10 cellular contexts compared by ENCODE assay signal in the genomic region with DNA sequence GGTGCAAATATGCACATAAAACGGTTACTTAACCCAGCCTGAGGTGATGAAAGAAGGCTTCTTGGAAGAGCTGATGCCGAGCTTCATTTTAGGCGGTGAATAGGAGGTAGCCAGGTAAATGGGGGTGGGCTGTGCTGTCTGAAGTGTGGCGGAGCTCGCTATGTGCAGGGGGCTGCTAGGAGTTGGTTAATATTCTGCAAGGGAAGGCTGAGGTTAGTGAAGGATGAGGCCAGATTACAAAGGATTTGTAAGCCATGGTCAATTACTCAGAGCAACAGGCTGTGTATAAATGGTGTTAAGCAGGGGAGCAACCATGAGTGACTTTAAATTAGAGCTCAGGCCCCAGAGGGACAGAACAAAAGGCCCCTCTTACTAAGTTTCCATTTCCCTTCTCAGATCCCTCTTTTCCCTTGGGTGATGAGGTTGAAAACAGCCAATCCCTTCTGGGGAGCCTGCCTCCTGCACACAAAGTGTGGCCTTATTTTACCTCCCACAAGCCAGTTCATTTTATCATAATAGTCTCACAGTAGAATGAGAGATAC.
A peak's percentile ranks its signal among the peaks of the same experiment; 100 is the strongest.
DNase-seq lines count a peak whose midpoint lies in the region; ATAC-seq, FAIRE-seq and TF ChIP-seq lines count a peak whose summit lies in the region.
"Had no signal": no experiment of that assay in that cellular context is flagged by ENCODE, and none has a peak within 500 bp of the region (broad histone marks: within the 10 kb centered on the region; RNA-seq: fewer than 3 reads in every experiment).

No MANE protein-coding gene starts in this region.

- H4K20me1 ChIP-seq in BLaER1, result no peaks in the 10 kb centered on the region

- H3K36me3 Mint-ChIP-seq in nephron (ENCODE audit: low read depth), result no peaks in the 10 kb centered on the region
- H3K36me3 Mint-ChIP-seq: CD4-positive, alpha-beta memory T cell had no signal

- H3K4me3 ChIP-seq in BLaER1 (peak overlapping the region; percentile 43), WERI-Rb-1 (ENCODE audit: low read depth, low read length) (peak overlapping the region; percentile 41)
- H3K4me3 ChIP-seq: HAP-1 had no signal

- H3K27ac Mint-ChIP-seq in nephron, result peak overlapping the region; percentile 6 to 40 (median 18)

- peaks cover 15% of the 10 kb centered on the region for H3K27me3 Mint-ChIP-seq in nephron (ENCODE audit: low read depth)

- peaks cover 66% of the 10 kb centered on the region for H3K4me1 ChIP-seq in BLaER1

- H3K27me3 ChIP-seq in BLaER1 (no peaks in the 10 kb centered on the region), WERI-Rb-1 (ENCODE audit: insufficient read depth, low read depth, severe bottlenecking) (no peaks in the 10 kb centered on the region)

- ATAC-seq in stimulated activated naive CD8-positive, alpha-beta T cell treated with anti-CD3 and anti-CD28 coated beads, Interleukin-15, Interleukin-2, amounts not matched to agents 100 U/mL and 50 U/mL, for 24 hours, result no peak

- H3K36me3 ChIP-seq in BLaER1 (no peaks in the 10 kb centered on the region), WERI-Rb-1 (no peaks in the 10 kb centered on the region)
- H3K36me3 ChIP-seq: HAP-1 had no signal

- TF ChIP-seq CTCF in D721Med (IDR thresholded peaks at IDR 0.05; ENCODE audit: insufficient read depth, missing control alignments), result no peak
- TF ChIP-seq CTCF in WERI-Rb-1 (IDR thresholded peaks at IDR 0.05; ENCODE audit: low read depth, low read length), result no peak
- TF ChIP-seq CTCF in nephron (IDR thresholded peaks at IDR 0.05; ENCODE audit: unreplicated experiment in 3 of 3), result no peak

- FAIRE-seq in D721Med (lab: Jason Lieb, UNC), result no peak

- no peaks in the 10 kb centered on the region for H3K9me3 Mint-ChIP-seq in nephron
- H3K9me3 Mint-ChIP-seq: CD4-positive, alpha-beta memory T cell had no signal

- no peak overlapping the region for H3K4me3 Mint-ChIP-seq in nephron

- H3K9ac ChIP-seq in BLaER1, result peak overlapping the region; percentile 63; the same call in 1 of the 2 replicates

- peak; percentile 25 for DNase-seq in D721Med (ENCODE audit: insufficient read length, low spot score)
- DNase-seq in WERI-Rb-1, result no peak
- DNase-seq in NCI-H526 treated with DMSO at 0.1 percent for 48 hours (lab: John Stamatoyannopoulos, UW), result no peak
- DNase-seq in retina, result no peak
- DNase-seq in epidermal melanocyte (ENCODE audit: insufficient read length, low spot score), result no peak
- DNase-seq in stimulated activated naive CD8-positive, alpha-beta T cell treated with anti-CD3 and anti-CD28 coated beads, Interleukin-15, Interleukin-2, amounts not matched to agents 100 U/mL and 50 U/mL, for 24 hours, result no peak

- peak overlapping the region; percentile 99 for H3K4me2 ChIP-seq in BLaER1

- peaks cover 24% of the 10 kb centered on the region for H3K4me1 Mint-ChIP-seq in nephron

- H3K27ac ChIP-seq in BLaER1, result peak overlapping the region; percentile 76
- no peak overlapping the region for H3K27ac ChIP-seq in WERI-Rb-1

- H3K9me3 ChIP-seq in BLaER1, result no peaks in the 10 kb centered on the region
- H3K9me3 ChIP-seq in WERI-Rb-1 (ENCODE audit: severe bottlenecking), result no peaks in the 10 kb centered on the region
- H3K9me3 ChIP-seq: HAP-1 had no signal
